In genomic region chr2:109619131-109619615, GRCh38 we compare ENCODE assay signal across 19 cellular contexts. TPM values are rescaled to one million over a fixed set of nuclear protein-coding genes. Genes with fewer than 3 reads are reported as not detected.
DNase-seq lines count a peak whose midpoint lies in the region; TF ChIP-seq lines count a peak whose summit lies in the region.
"Had no signal": no experiment of that assay in that cellular context is flagged by ENCODE, and none has a peak within 500 bp of the region (broad histone marks: within the 10 kb centered on the region; RNA-seq: fewer than 3 reads in every experiment).

No MANE protein-coding gene starts in this region.

- no peak overlapping the region for H3K27ac ChIP-seq in HEK293 (ENCODE audit: extremely low read depth, low read depth, low read length)
- H3K27ac ChIP-seq: A549, C4-2B had no signal

- H3K9me3 Mint-ChIP-seq in mesothelial cell of epicardium = no peaks in the 10 kb centered on the region
- H3K9me3 Mint-ChIP-seq: CD4-positive, alpha-beta T cell; IgD-negative memory B cell had no signal

- H3F3A ChIP-seq in Loucy (ENCODE audit: low read depth) = no peaks in the 10 kb centered on the region

- no peak overlapping the region for H3K4me3 ChIP-seq in HEK293 (ENCODE audit: low read depth, low read length)
- H3K4me3 ChIP-seq in Loucy (ENCODE audit: low read length, poor library complexity, severe bottlenecking) = no peak overlapping the region
- H3K4me3 ChIP-seq: A549 had no signal

- no peaks in the 10 kb centered on the region for H3K27me3 Mint-ChIP-seq in mesothelial cell of epicardium (ENCODE audit: low read depth)

- H2AFZ ChIP-seq in Loucy (ENCODE audit: low read length) = peak overlapping the region; percentile 51; the same call in 1 of the 2 replicates

- DNase-seq in NCI-H69 (lab: John Stamatoyannopoulos, UW) (peak; percentile 8), mesothelial cell of epicardium (ENCODE audit: low spot score in 2 of 2, unreplicated experiment in 2 of 2) (no peak), iPS-NIHi7 (ENCODE audit: extremely low spot score) (no peak), NCI-H1930 (lab: John Stamatoyannopoulos, UW) (no peak), HUDEP-2 (lab: John Stamatoyannopoulos, UW; ENCODE audit: unreplicated experiment in 76 of 76) (no peak)
- DNase-seq: AML-193; Caco-2; CD4-positive, alpha-beta T cell; DMS153; DMS79; GDM1; GOT3; H7; KBM-7 had no signal

- H3K36me3 Mint-ChIP-seq in mesothelial cell of epicardium = no peaks in the 10 kb centered on the region

- H3K27ac Mint-ChIP-seq in mesothelial cell of epicardium = peak overlapping the region; percentile 16
- H3K27ac Mint-ChIP-seq: CD4-positive, alpha-beta T cell; IgD-negative memory B cell had no signal

- H3K9me3 ChIP-seq in HEK293 (ENCODE audit: control insufficient read depth, insufficient read depth, low read depth, low read length) (no peaks in the 10 kb centered on the region), Loucy (ENCODE audit: insufficient read depth, low read depth, low read length) (no peaks in the 10 kb centered on the region)
- H3K9me3 ChIP-seq: A549, Caco-2 had no signal

- no peaks in the 10 kb centered on the region for H4K20me1 ChIP-seq in Loucy (ENCODE audit: insufficient read depth, low read length, poor library complexity, severe bottlenecking)

- no peak overlapping the region for H3K9ac ChIP-seq in Loucy (ENCODE audit: low read depth, low read length, poor library complexity, severe bottlenecking)

- H3K4me1 Mint-ChIP-seq in mesothelial cell of epicardium = peaks cover 40% of the 10 kb centered on the region
- H3K4me1 Mint-ChIP-seq: IgD-negative memory B cell had no signal

- H3K9me2 ChIP-seq in Loucy (replicated peaks; ENCODE audit: low read depth, low read length) = no peaks in the 10 kb centered on the region

- H3K79me2 ChIP-seq in Loucy (ENCODE audit: insufficient read depth, low read length) = no peaks in the 10 kb centered on the region

- no peak overlapping the region for H3K4me3 Mint-ChIP-seq in mesothelial cell of epicardium
- H3K4me3 Mint-ChIP-seq: CD4-positive, alpha-beta T cell; IgD-negative memory B cell had no signal

- H3K27me3 ChIP-seq in Loucy (ENCODE audit: insufficient read depth, low read length, poor library complexity, severe bottlenecking) = no peaks in the 10 kb centered on the region

- CTCF ChIA-PET in HEK293 (lab: Yijun Ruan, JAX) = no interaction called here

- no peak for TF ChIP-seq CTCF in HEK293 (tag by site-specific recombination; IDR thresholded peaks at IDR 0.05)
- TF ChIP-seq CTCF in Loucy (conservative IDR thresholded peaks at IDR 0.05; ENCODE audit: low read length) = no peak
- TF ChIP-seq CTCF in mesothelial cell of epicardium (IDR thresholded peaks at IDR 0.05; ENCODE audit: unreplicated experiment) = no peak

- H3K36me3 ChIP-seq in HEK293 (ENCODE audit: control insufficient read depth in 2 of 2, insufficient read depth in 1 of 2, low read length in 2 of 2) (no peaks in the 10 kb centered on the region), Loucy (ENCODE audit: insufficient read depth, low read length) (no peaks in the 10 kb centered on the region)

- no peak overlapping the region for H3K4me2 ChIP-seq in Loucy (ENCODE audit: low read depth, low read length, poor library complexity, severe bottlenecking)
- H3K4me2 ChIP-seq: A549 had no signal

- POLR2A ChIA-PET in HEK293 (lab: Yijun Ruan, JAX) = interaction anchor here (0.6 kb wide), 1 partner anchor 91 kb away, joined by 4 read pairs; no protein-coding TSS in a partner anchor

- H3K4me1 ChIP-seq in HEK293 (ENCODE audit: control insufficient read depth, insufficient read depth, low read length) = peaks cover 2% of the 10 kb centered on the region
- peaks cover 6% of the 10 kb centered on the region for H3K4me1 ChIP-seq in Loucy (ENCODE audit: insufficient read depth, low read length, poor library complexity, severe bottlenecking)

TF ChIP-seq in HEK293, 187 proteins besides CTCF, POLR2A, EP300 and RAD21:
- TF ChIP-seq PRDM10 (tag by site-specific recombination; IDR thresholded peaks at IDR 0.05) (0 out of 2 replicates have a peak, but pooled peaks have one; percentile 15), ZNF221 (tag by site-specific recombination; IDR thresholded peaks at IDR 0.05; ENCODE audit: borderline replicate concordance) (no peak), ZNF558 (tag by site-specific recombination; IDR thresholded peaks at IDR 0.05) (no peak), ZNF600 (tag by site-specific recombination; IDR thresholded peaks at IDR 0.05) (0 out of 2 replicates have a peak, but pooled peaks have one; percentile 37)

RNA-seq across cellular contexts. Expression of gene SOWAHC, which starts 5.0 kb away (rescaled TPM):
- total RNA-seq in mesothelial cell of epicardium = 15.9 to 16.8 TPM (median 16.0 TPM) in 3 replicates

RNA-seq across cellular contexts. Expression of gene SEPTIN10, which starts 5.4 kb away (rescaled TPM):
- total RNA-seq in mesothelial cell of epicardium = 64.9 to 69.2 TPM (median 69.1 TPM) in 3 replicates
